1 cellular context compared by ENCODE assay signal in the genomic region with DNA sequence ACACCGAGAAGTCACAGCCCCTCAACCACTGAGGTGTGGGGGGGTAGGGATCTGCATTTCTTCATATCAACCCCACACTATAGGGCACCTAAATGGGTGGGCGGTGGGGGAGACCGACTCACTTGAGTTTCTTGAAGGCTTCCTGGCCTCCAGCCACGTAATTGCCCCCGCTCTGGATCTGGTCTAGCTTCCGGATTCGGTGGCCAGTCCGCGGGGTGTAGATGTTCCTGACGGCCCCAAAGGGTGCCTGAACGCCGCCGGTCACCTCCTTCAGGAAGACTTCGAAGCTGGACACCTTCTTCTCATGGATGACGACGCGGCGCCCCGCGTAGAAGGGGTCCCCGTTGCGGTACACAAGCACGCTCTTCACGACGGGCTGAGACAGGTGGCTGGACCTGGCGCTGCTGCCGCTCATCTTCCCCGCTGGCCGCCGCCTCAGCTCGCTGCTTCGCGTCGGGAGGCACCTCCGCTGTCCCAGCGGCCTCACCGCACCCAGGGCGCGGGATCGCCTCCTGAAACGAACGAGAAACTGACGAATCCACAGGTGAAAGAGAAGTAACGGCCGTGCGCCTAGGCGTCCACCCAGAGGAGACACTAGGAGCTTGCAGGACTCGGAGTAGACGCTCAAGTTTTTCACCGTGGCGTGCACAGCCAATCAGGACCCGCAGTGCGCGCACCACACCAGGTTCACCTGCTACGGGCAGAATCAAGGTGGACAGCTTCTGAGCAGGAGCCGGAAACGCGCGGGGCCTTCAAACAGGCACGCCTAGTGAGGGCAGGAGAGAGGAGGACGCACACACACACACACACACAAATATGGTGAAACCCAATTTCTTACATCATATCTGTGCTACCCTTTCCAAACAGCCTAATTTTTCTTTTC.
TF ChIP-seq lines count a peak whose summit lies in the region.

TSS of gene DCDC2 (minus strand) at position 724 of the 883 bp plus-strand sequence. CDS start at position 415, 309 bp downstream.

TF ChIP-seq in HepG2, 621 proteins besides CTCF, POLR2A, EP300 and RAD21 (continued from another document):
- TF ChIP-seq, protein P1, sequence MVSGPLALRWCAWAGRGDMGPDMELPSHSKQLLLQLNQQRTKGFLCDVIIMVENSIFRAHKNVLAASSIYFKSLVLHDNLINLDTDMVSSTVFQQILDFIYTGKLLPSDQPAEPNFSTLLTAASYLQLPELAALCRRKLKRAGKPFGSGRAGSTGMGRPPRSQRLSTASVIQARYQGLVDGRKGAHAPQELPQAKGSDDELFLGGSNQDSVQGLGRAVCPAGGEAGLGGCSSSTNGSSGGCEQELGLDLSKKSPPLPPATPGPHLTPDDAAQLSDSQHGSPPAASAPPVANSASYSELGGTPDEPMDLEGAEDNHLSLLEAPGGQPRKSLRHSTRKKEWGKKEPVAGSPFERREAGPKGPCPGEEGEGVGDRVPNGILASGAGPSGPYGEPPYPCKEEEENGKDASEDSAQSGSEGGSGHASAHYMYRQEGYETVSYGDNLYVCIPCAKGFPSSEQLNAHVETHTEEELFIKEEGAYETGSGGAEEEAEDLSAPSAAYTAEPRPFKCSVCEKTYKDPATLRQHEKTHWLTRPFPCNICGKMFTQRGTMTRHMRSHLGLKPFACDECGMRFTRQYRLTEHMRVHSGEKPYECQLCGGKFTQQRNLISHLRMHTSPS (CRISPR knock-in tag; IDR thresholded peaks at IDR 0.05; ENCODE audit: low read depth): peak; percentile 56; the same call in 1 of the 2 replicates
- peak; percentile 85; the same call in 1 of the 2 replicates for TF ChIP-seq ZBTB8A (CRISPR knock-in tag; IDR thresholded peaks at IDR 0.05; ENCODE audit: borderline replicate concordance, low read depth)
- peak; percentile 85 for TF ChIP-seq ZNF772 (CRISPR knock-in tag; IDR thresholded peaks at IDR 0.05)
- TF ChIP-seq ZNF33A (CRISPR knock-in tag; IDR thresholded peaks at IDR 0.05; ENCODE audit: borderline replicate concordance): no peak
- peak; percentile 92; the same call in 1 of the 2 replicates for TF ChIP-seq ARID2 (CRISPR knock-in tag; IDR thresholded peaks at IDR 0.05; ENCODE audit: borderline replicate concordance)
- 0 out of 2 replicates have a peak, but pooled peaks have one; percentile 25 for TF ChIP-seq IRX3 (CRISPR knock-in tag; IDR thresholded peaks at IDR 0.05; ENCODE audit: borderline replicate concordance, low read depth)
- peak; percentile 98 for TF ChIP-seq ZNF407 (CRISPR knock-in tag; IDR thresholded peaks at IDR 0.05; ENCODE audit: not compliant biosample characterization)
- TF ChIP-seq MBNL3 (CRISPR knock-in tag; conservative IDR thresholded peaks at IDR 0.05): no peak
- TF ChIP-seq, protein P2, sequence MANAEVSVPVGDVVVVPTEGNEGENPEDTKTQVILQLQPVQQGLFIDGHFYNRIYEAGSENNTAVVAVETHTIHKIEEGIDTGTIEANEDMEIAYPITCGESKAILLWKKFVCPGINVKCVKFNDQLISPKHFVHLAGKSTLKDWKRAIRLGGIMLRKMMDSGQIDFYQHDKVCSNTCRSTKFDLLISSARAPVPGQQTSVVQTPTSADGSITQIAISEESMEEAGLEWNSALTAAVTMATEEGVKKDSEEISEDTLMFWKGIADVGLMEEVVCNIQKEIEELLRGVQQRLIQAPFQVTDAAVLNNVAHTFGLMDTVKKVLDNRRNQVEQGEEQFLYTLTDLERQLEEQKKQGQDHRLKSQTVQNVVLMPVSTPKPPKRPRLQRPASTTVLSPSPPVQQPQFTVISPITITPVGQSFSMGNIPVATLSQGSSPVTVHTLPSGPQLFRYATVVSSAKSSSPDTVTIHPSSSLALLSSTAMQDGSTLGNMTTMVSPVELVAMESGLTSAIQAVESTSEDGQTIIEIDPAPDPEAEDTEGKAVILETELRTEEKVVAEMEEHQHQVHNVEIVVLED (CRISPR knock-in tag; IDR thresholded peaks at IDR 0.05; ENCODE audit: borderline replicate concordance): peak; percentile 78; the same call in 1 of the 2 replicates
- TF ChIP-seq PHF8 (CRISPR knock-in tag; IDR thresholded peaks at IDR 0.05): peak; percentile 74
- TF ChIP-seq, protein P3, sequence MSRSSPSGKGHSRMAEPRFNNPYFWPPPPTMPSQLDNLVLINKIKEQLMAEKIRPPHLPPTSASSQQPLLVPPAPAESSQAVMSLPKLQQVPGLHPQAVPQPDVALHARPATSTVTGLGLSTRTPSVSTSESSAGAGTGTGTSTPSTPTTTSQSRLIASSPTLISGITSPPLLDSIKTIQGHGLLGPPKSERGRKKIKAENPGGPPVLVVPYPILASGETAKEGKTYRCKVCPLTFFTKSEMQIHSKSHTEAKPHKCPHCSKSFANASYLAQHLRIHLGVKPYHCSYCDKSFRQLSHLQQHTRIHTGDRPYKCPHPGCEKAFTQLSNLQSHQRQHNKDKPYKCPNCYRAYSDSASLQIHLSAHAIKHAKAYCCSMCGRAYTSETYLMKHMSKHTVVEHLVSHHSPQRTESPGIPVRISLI (CRISPR knock-in tag; IDR thresholded peaks at IDR 0.05; ENCODE audit: borderline replicate concordance): peak; percentile 72; the same call in 1 of the 2 replicates
- peak; percentile 93 for TF ChIP-seq ZNF891 (CRISPR knock-in tag; IDR thresholded peaks at IDR 0.05)
- TF ChIP-seq SSRP1 (CRISPR knock-in tag; IDR thresholded peaks at IDR 0.05): 0 out of 2 replicates have a peak, but pooled peaks have one; percentile 35
- 0 out of 2 replicates have a peak, but pooled peaks have one; percentile 23 for TF ChIP-seq RFX5 (IDR thresholded peaks at IDR 0.05; ENCODE audit: low read depth, low read length)
- TF ChIP-seq HMGXB4 (CRISPR knock-in tag; IDR thresholded peaks at IDR 0.05; ENCODE audit: borderline replicate concordance in 1 of 2, low read depth in 1 of 2): peak; percentile 48 to 89; a peak in 3 of 4 replicates
- peak; percentile 97 for TF ChIP-seq KMT2A (CRISPR knock-in tag; IDR thresholded peaks at IDR 0.05)
- TF ChIP-seq SNRNP70 (IDR thresholded peaks at IDR 0.05; ENCODE audit: low read depth, low read length): no peak
